Comparison of ENCODE assay signal across 16 cellular contexts in the genomic region with DNA sequence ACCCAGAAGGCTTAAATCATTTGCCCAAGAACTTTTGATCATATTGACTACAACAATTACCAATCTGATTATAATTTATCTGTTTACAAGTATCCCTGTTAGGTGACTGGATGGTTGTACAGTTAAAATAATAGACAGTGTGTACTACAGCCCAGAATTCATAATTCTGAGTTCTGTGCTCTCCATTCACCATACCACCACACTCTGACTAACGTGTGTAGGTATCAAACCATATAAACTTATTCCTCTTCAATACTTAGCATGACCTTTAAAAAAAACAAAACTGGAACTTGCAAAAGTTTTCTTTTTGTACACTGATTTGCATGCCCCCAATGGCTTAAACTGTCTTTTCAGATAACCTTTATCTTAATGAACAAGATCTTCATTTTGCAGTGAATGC. TPM values are rescaled to one million over a fixed set of nuclear protein-coding genes. Genes with fewer than 3 reads are reported as not detected.
DNase-seq lines count a peak whose midpoint lies in the region; ATAC-seq, FAIRE-seq and TF ChIP-seq lines count a peak whose summit lies in the region.
"Had no signal": no experiment of that assay in that cellular context is flagged by ENCODE, and none has a peak within 500 bp of the region (broad histone marks: within the 10 kb centered on the region; RNA-seq: fewer than 3 reads in every experiment).

No MANE protein-coding gene starts in this region.

- H2BK15ac ChIP-seq in neuronal stem cell (ENCODE audit: low read length), result no peak overlapping the region

- H3K4me3 ChIP-seq in small intestine (ENCODE audit: low read depth in 1 of 2, low read length in 2 of 2) (no peak overlapping the region), neuronal stem cell (ENCODE audit: low read length in 2 of 2) (no peak overlapping the region)
- H3K4me3 ChIP-seq: A549; BLaER1 treated with 17β-estradiol and CSF1 and Interleukin-3, amounts not matched to agents 10 nM and 100 nM had no signal

- H3K27ac Mint-ChIP-seq in activated T-cell treated with anti-CD3 and anti-CD28 coated beads, Interleukin-2, amount 50 U/mL, for 24 hours, result peak overlapping the region; percentile 28
- H3K27ac Mint-ChIP-seq in CD4-positive, alpha-beta T cell, result peak overlapping the region; percentile 7
- H3K27ac Mint-ChIP-seq in T-helper 17 cell, result peak overlapping the region; percentile 70

- POLR2A ChIA-PET in CD4-positive, alpha-beta T cell (lab: Charles Lee), result no interaction called here

- no peak overlapping the region for H2BK12ac ChIP-seq in neuronal stem cell (ENCODE audit: low read length)

- no peaks in the 10 kb centered on the region for H3K9me3 ChIP-seq in CD4-positive, alpha-beta T cell (ENCODE audit: control insufficient read depth, low read length)
- no peaks in the 10 kb centered on the region for H3K9me3 ChIP-seq in T-helper 17 cell (ENCODE audit: control insufficient read depth, low read length, poor library complexity, severe bottlenecking)
- no peaks in the 10 kb centered on the region for H3K9me3 ChIP-seq in small intestine (ENCODE audit: control insufficient read depth, low read depth)
- peaks cover 0 to 2% of the 10 kb centered on the region in 2 donors for H3K9me3 ChIP-seq in neuronal stem cell (replicated peaks in 1 of 2; ENCODE audit: control insufficient read depth in 2 of 2, insufficient read depth in 1 of 2, low read depth in 1 of 2, low read length in 2 of 2)
- H3K9me3 ChIP-seq: A549 had no signal

- no peak overlapping the region for H3K9ac ChIP-seq in neuronal stem cell (ENCODE audit: low read depth, low read length, poor library complexity)
- H3K9ac ChIP-seq: BLaER1 treated with 17β-estradiol and CSF1 and Interleukin-3, amounts not matched to agents 10 nM and 100 nM had no signal

- DNase-seq in activated T-cell treated with anti-CD3 and anti-CD28 coated beads, Interleukin-2, amount 50 U/mL, for 24 hours, result no peak
- no peak for DNase-seq in activated T-cell treated with anti-CD3 and anti-CD28 coated beads, Interleukin-2, amount 50 U/mL, for 48 hours
- no peak for DNase-seq in CD4-positive, alpha-beta T cell
- DNase-seq in T-helper 17 cell, result no peak
- no peak for DNase-seq in epithelial cell of prostate (ENCODE audit: low read depth, low spot score)
- DNase-seq in small intestine, result no peak
- no peak for DNase-seq in neuronal stem cell (ENCODE audit: low spot score)
- DNase-seq in iPS-NIHi11 (ENCODE audit: low spot score), result no peak
- DNase-seq: DMS53, H7, KG1, NCI-H1048, NCI-H146, NCI-H510A treated with DMSO at 0.1 percent for 48 hours had no signal

- H3K27me3 Mint-ChIP-seq in activated T-cell treated with anti-CD3 and anti-CD28 coated beads, Interleukin-2, amount 50 U/mL, for 24 hours, result no peaks in the 10 kb centered on the region
- H3K27me3 Mint-ChIP-seq in CD4-positive, alpha-beta T cell, result no peaks in the 10 kb centered on the region
- no peaks in the 10 kb centered on the region for H3K27me3 Mint-ChIP-seq in T-helper 17 cell

- CTCF ChIA-PET in CD4-positive, alpha-beta T cell (lab: Charles Lee), result interaction anchor here (1.2 to 9.6 kb wide), 2 partner anchors 51 to 159 kb away, joined by 6 to 58 read pairs; a partner anchor contains a TSS

- H3K4me1 Mint-ChIP-seq in activated T-cell treated with anti-CD3 and anti-CD28 coated beads, Interleukin-2, amount 50 U/mL, for 24 hours (ENCODE audit: low read depth), result peaks cover 38% of the 10 kb centered on the region
- H3K4me1 Mint-ChIP-seq in CD4-positive, alpha-beta T cell (ENCODE audit: low read depth), result peaks cover 21% of the 10 kb centered on the region
- peaks cover 35% of the 10 kb centered on the region for H3K4me1 Mint-ChIP-seq in T-helper 17 cell

- ATAC-seq in CD4-positive, alpha-beta T cell (ENCODE audit: poor library complexity), result no peak
- no peak for ATAC-seq in T-helper 17 cell

- no peak overlapping the region for H3K23ac ChIP-seq in neuronal stem cell (ENCODE audit: low read depth, low read length, poor library complexity)

- no peaks in the 10 kb centered on the region for H3K79me1 ChIP-seq in neuronal stem cell (ENCODE audit: low read depth, low read length)

- H3K36me3 ChIP-seq in small intestine (ENCODE audit: control insufficient read depth in 2 of 2, insufficient read depth in 2 of 2, low read length in 2 of 2), result peaks cover 0 to 3% of the 10 kb centered on the region in 2 donors
- peaks cover 0 to 29% of the 10 kb centered on the region in 2 donors for H3K36me3 ChIP-seq in neuronal stem cell (replicated peaks in 1 of 2; ENCODE audit: control insufficient read depth in 2 of 2, insufficient read depth in 2 of 2, low read length in 2 of 2)

- WGBS in small intestine, 3 donors, result 87 to 90% (median 89%) methylated on average over 1 of the region's 1 CpG
- no CpG with 5 or more reads among the region's 1 CpG for WGBS in neuronal stem cell (ENCODE audit: extremely low coverage in 2 of 2, insufficient read length in 2 of 2, insufficient replicate concordance in 1 of 2), 2 donors

- TF ChIP-seq CTCF in CD4-positive, alpha-beta T cell (IDR thresholded peaks at IDR 0.05), result no peak

- no peak for FAIRE-seq in small intestine (lab: Jason Lieb, UNC)
- FAIRE-seq: A549 had no signal

- H2AFZ ChIP-seq in neuronal stem cell (ENCODE audit: low read length), result no peak overlapping the region

- H3K18ac ChIP-seq in neuronal stem cell (ENCODE audit: low read length), result no peak overlapping the region

- H3K27me3 ChIP-seq in CD4-positive, alpha-beta T cell (ENCODE audit: control insufficient read depth, insufficient read depth, low read length), result no peaks in the 10 kb centered on the region
- H3K27me3 ChIP-seq in small intestine (ENCODE audit: control insufficient read depth in 2 of 2, insufficient read depth in 2 of 2, low read length in 2 of 2), result no peaks in the 10 kb centered on the region
- H3K27me3 ChIP-seq in neuronal stem cell (ENCODE audit: control insufficient read depth in 3 of 3, insufficient read depth in 3 of 3, low read depth in 1 of 3, low read length in 3 of 3), result no peaks in the 10 kb centered on the region
- H3K27me3 ChIP-seq: BLaER1 treated with 17β-estradiol and CSF1 and Interleukin-3, amounts not matched to agents 10 nM and 100 nM had no signal

- H3K4me3 Mint-ChIP-seq in activated T-cell treated with anti-CD3 and anti-CD28 coated beads, Interleukin-2, amount 50 U/mL, for 24 hours, result no peak overlapping the region
- no peak overlapping the region for H3K4me3 Mint-ChIP-seq in CD4-positive, alpha-beta T cell
- no peak overlapping the region for H3K4me3 Mint-ChIP-seq in T-helper 17 cell

- no peak overlapping the region for H3K14ac ChIP-seq in neuronal stem cell (ENCODE audit: low read length)

- no peak overlapping the region for H2AK5ac ChIP-seq in neuronal stem cell (ENCODE audit: low read depth, low read length)

- no peak overlapping the region for H3K4me2 ChIP-seq in neuronal stem cell (ENCODE audit: insufficient read depth, low read length, poor library complexity, severe bottlenecking)
- H3K4me2 ChIP-seq: A549; BLaER1 treated with 17β-estradiol and CSF1 and Interleukin-3, amounts not matched to agents 10 nM and 100 nM had no signal

- H3K9me3 Mint-ChIP-seq in activated T-cell treated with anti-CD3 and anti-CD28 coated beads, Interleukin-2, amount 50 U/mL, for 24 hours, result no peaks in the 10 kb centered on the region
- no peaks in the 10 kb centered on the region for H3K9me3 Mint-ChIP-seq in CD4-positive, alpha-beta T cell

- intact Hi-C loops in CD4-positive, alpha-beta T cell (cut with DNase I, micrococcal nuclease), result no loop called here

- H3K4me1 ChIP-seq in small intestine (ENCODE audit: control insufficient read depth in 2 of 2, insufficient read depth in 1 of 2, low read depth in 1 of 2, low read length in 1 of 2) (no peaks in the 10 kb centered on the region), neuronal stem cell (ENCODE audit: control insufficient read depth in 2 of 2, insufficient read depth in 1 of 2, low read depth in 1 of 2, low read length in 2 of 2) (peaks cover 2 to 7% of the 10 kb centered on the region in 2 donors)
- H3K4me1 ChIP-seq: BLaER1 treated with 17β-estradiol and CSF1 and Interleukin-3, amounts not matched to agents 10 nM and 100 nM had no signal

- H4K8ac ChIP-seq in neuronal stem cell (ENCODE audit: low read depth, low read length), result no peak overlapping the region

- no peak overlapping the region for H4K91ac ChIP-seq in neuronal stem cell (ENCODE audit: low read depth, low read length, poor library complexity)

- H2BK5ac ChIP-seq in neuronal stem cell (ENCODE audit: low read length), result no peak overlapping the region

- H3K36me3 Mint-ChIP-seq in activated T-cell treated with anti-CD3 and anti-CD28 coated beads, Interleukin-2, amount 50 U/mL, for 24 hours (ENCODE audit: low read depth), result peaks cover 36% of the 10 kb centered on the region
- H3K36me3 Mint-ChIP-seq in CD4-positive, alpha-beta T cell (ENCODE audit: low read depth), result peaks cover 22% of the 10 kb centered on the region
- peaks cover 17% of the 10 kb centered on the region for H3K36me3 Mint-ChIP-seq in T-helper 17 cell (ENCODE audit: low read depth)

- no peak overlapping the region for H3K27ac ChIP-seq in CD4-positive, alpha-beta T cell (ENCODE audit: low read depth, low read length)
- H3K27ac ChIP-seq in epithelial cell of prostate (peak overlapping the region; percentile 78), small intestine (ENCODE audit: low read depth in 1 of 2, low read length in 1 of 2) (no peak overlapping the region), neuronal stem cell (replicated peaks; ENCODE audit: low read length) (no peak overlapping the region)
- H3K27ac ChIP-seq: A549; BLaER1 treated with 17β-estradiol and CSF1 and Interleukin-3, amounts not matched to agents 10 nM and 100 nM had no signal

- H2BK120ac ChIP-seq in neuronal stem cell (ENCODE audit: low read depth, low read length), result no peak overlapping the region

- no peak overlapping the region for H3K4ac ChIP-seq in neuronal stem cell (ENCODE audit: low read length)

RNA-seq across cellular contexts. Expression of a gene that starts 51.0 kb away (rescaled TPM):
- 10 to 100 TPM; 16.4 to 16.9 TPM for total RNA-seq in CD4-positive, alpha-beta T cell
- 10 to 100 TPM; 65.2 to 95.5 TPM for total RNA-seq in T-helper 17 cell
- 10 to 100 TPM in 2 of 3 donors, 1 to 10 TPM in 1; 7.8 to 18.1 (median 10.5) TPM for polyA plus RNA-seq in small intestine
- 29.4 TPM for polyA plus RNA-seq in neuronal stem cell (2013, experiment 1 of 2)
- polyA plus RNA-seq in neuronal stem cell (2013, experiment 2 of 2), result 32.4 TPM

Comparison
In these comparisons a context has a peak if more than half of its experiments do, and no peak if none do; other contexts are left out.
1. H3K27ac Mint-ChIP-seq: peak in every context shown above with its lines; median percentile 70 in T-helper 17 cell; 28 in activated T-cell treated with anti-CD3 and anti-CD28 coated beads, Interleukin-2, amount 50 U/mL, for 24 hours; 7 in CD4-positive, alpha-beta T cell.